Comparison of ENCODE assay signal across 16 cellular contexts in genomic region chr16:88130681-88131080, GRCh38.
"Had no signal": no experiment of that assay in that cellular context is flagged by ENCODE, and none has a peak within 500 bp of the region (broad histone marks: within the 10 kb centered on the region; RNA-seq: fewer than 3 reads in every experiment).

No MANE protein-coding gene starts in this region.

- H3K27me3 ChIP-seq: esophagus muscularis mucosa, ovary had no signal

- H3K4me3 Mint-ChIP-seq: dendritic cell treated with granulocyte-macrophage colony-stimulating factor and Interleukin-4, amounts not matched to agents 40 ng/mL and 50 ng/mL, for 4 days; effector memory CD8-positive, alpha-beta T cell; immature natural killer cell; naive thymus-derived CD8-positive, alpha-beta T cell had no signal

- H3K4me3 ChIP-seq: esophagus muscularis mucosa, gastrocnemius medialis, mucosa of descending colon, ovary had no signal

- DNase-seq: effector memory CD8-positive, alpha-beta T cell; gastrocnemius medialis; immature natural killer cell; left colon; left ventricle myocardium superior; ovary; right cardiac atrium; small intestine; stimulated activated CD4-positive, alpha-beta T cell treated with anti-CD3 and anti-CD28 coated beads, Interleukin-12 subunit alpha, Interleukin-12 subunit beta, amount 100 ng/mL, for 4 hours; stimulated activated naive CD4-positive, alpha-beta T cell treated with Interleukin-2 at 50 U/mL for 16 hours; trophoblast cell had no signal

- H3K4me1 ChIP-seq: gastrocnemius medialis had no signal

- H3K9me3 ChIP-seq: esophagus muscularis mucosa, gastrocnemius medialis, mucosa of descending colon, ovary had no signal

- H3K4me1 Mint-ChIP-seq: immature natural killer cell; naive thymus-derived CD8-positive, alpha-beta T cell had no signal

- H3K27ac Mint-ChIP-seq: dendritic cell treated with granulocyte-macrophage colony-stimulating factor and Interleukin-4, amounts not matched to agents 40 ng/mL and 50 ng/mL, for 4 days; immature natural killer cell; naive thymus-derived CD8-positive, alpha-beta T cell had no signal

- H3K9me3 Mint-ChIP-seq: dendritic cell treated with granulocyte-macrophage colony-stimulating factor and Interleukin-4, amounts not matched to agents 40 ng/mL and 50 ng/mL, for 4 days; effector memory CD8-positive, alpha-beta T cell; immature natural killer cell; naive thymus-derived CD8-positive, alpha-beta T cell had no signal

- H3K27ac ChIP-seq: epithelial cell of prostate, esophagus muscularis mucosa, gastrocnemius medialis, ovary had no signal

- H3K36me3 Mint-ChIP-seq: immature natural killer cell; naive thymus-derived CD8-positive, alpha-beta T cell had no signal

- H3K36me3 ChIP-seq: esophagus muscularis mucosa, gastrocnemius medialis, ovary had no signal

- ATAC-seq: effector memory CD8-positive, alpha-beta T cell; gastrocnemius medialis; left colon; left ventricle myocardium superior; mucosa of descending colon; naive thymus-derived CD8-positive, alpha-beta T cell; right cardiac atrium had no signal
